Comparison of ENCODE assay signal across 11 cellular contexts in genomic region chr7:56053379-56053778, GRCh38. TPM values are rescaled to one million over a fixed set of nuclear protein-coding genes. Genes with fewer than 3 reads are reported as not detected.
DNase-seq lines count a peak whose midpoint lies in the region; ATAC-seq and TF ChIP-seq lines count a peak whose summit lies in the region.
"Had no signal": no experiment of that assay in that cellular context is flagged by ENCODE, and none has a peak within 500 bp of the region (broad histone marks: within the 10 kb centered on the region; RNA-seq: fewer than 3 reads in every experiment).

No MANE protein-coding gene starts in this region.

- no peak overlapping the region for H3K27ac Mint-ChIP-seq in activated CD8-positive, alpha-beta T cell treated with anti-CD3 and anti-CD28 coated beads, Interleukin-2, amount 10 ng/mL, durations not matched to agents 7 days and 5 days

- H3K4me1 ChIP-seq in A673 (ENCODE audit: insufficient read depth, low read length, poor library complexity, severe bottlenecking) = peaks cover 35% of the 10 kb centered on the region
- peaks cover 39% of the 10 kb centered on the region for H3K4me1 ChIP-seq in HAP-1
- peaks cover 4% of the 10 kb centered on the region for H3K4me1 ChIP-seq in mesendoderm (ENCODE audit: control insufficient read depth, low read depth, low read length)

- CTCF ChIA-PET in A673 (lab: Charles Lee) = no interaction called here
- CTCF ChIA-PET in activated CD8-positive, alpha-beta T cell treated with anti-CD3 and anti-CD28 coated beads, Interleukin-2, amount 10 ng/mL, durations not matched to agents 7 days and 5 days (lab: Charles Lee) = interaction anchor here (1.0 to 1.7 kb wide), 3 partner anchors 11 to 21 kb away, joined by 3 to 10 read pairs (median 4); partner anchors contain the start of gene SUMF2

- DNase-seq in A673 (ENCODE audit: low spot score) (no peak), HAP-1 (ENCODE audit: low spot score in 2 of 2) (no peak), mesendoderm (no peak), posterior vena cava (ENCODE audit: low spot score) (no peak)
- no peak for DNase-seq in activated CD8-positive, alpha-beta T cell treated with anti-CD3 and anti-CD28 coated beads, Interleukin-2, amount 10 ng/mL, durations not matched to agents 7 days and 5 days
- no peak for DNase-seq in stimulated activated naive CD4-positive, alpha-beta T cell (lab: John Stamatoyannopoulos, UW)
- DNase-seq: effector CD4-positive, alpha-beta T cell; GOT3; T-helper 1 cell had no signal

- no peak overlapping the region for H2AK5ac ChIP-seq in mesendoderm (ENCODE audit: low read length)

- in situ Hi-C loops in HAP-1 (cut with MboI; ENCODE audit: low sequenced_read_pairs) = no loop called here

- H3K27me3 Mint-ChIP-seq in activated CD8-positive, alpha-beta T cell treated with anti-CD3 and anti-CD28 coated beads, Interleukin-2, amount 10 ng/mL, durations not matched to agents 7 days and 5 days (ENCODE audit: low read depth) = no peaks in the 10 kb centered on the region

- H3K4ac ChIP-seq in mesendoderm (ENCODE audit: low read depth, low read length) = no peak overlapping the region

- no peak overlapping the region for H2BK5ac ChIP-seq in mesendoderm (ENCODE audit: low read length)

- peaks cover 49% of the 10 kb centered on the region for H3K4me1 Mint-ChIP-seq in activated CD8-positive, alpha-beta T cell treated with anti-CD3 and anti-CD28 coated beads, Interleukin-2, amount 10 ng/mL, durations not matched to agents 7 days and 5 days (ENCODE audit: low read depth)

- no peaks in the 10 kb centered on the region for H3K9me3 Mint-ChIP-seq in activated CD8-positive, alpha-beta T cell treated with anti-CD3 and anti-CD28 coated beads, Interleukin-2, amount 10 ng/mL, durations not matched to agents 7 days and 5 days (ENCODE audit: insufficient read depth)

- H3K27ac ChIP-seq in A673 (ENCODE audit: low read depth, low read length, poor library complexity, severe bottlenecking) (peak overlapping the region; percentile 92), mesendoderm (ENCODE audit: low read depth, low read length) (no peak overlapping the region)

- ATAC-seq in activated CD8-positive, alpha-beta T cell treated with anti-CD3 and anti-CD28 coated beads, Interleukin-2, amount 10 ng/mL, durations not matched to agents 7 days and 5 days = no peak
- no peak for ATAC-seq in GM21619 (IDR thresholded peaks at IDR 0.05; ENCODE audit: unreplicated experiment)
- ATAC-seq in GM19328 (IDR thresholded peaks at IDR 0.05; ENCODE audit: unreplicated experiment) = no peak

- H3K79me2 ChIP-seq in mesendoderm (ENCODE audit: control insufficient read depth, insufficient read depth, low read length) = peaks cover 40% of the 10 kb centered on the region

- BruUV-seq in A673 (replicated peaks; lab: Mats Ljungman, UMichigan) = no TSS peak

- H4K5ac ChIP-seq in mesendoderm (ENCODE audit: low read length) = no peak overlapping the region

- H3K36me3 Mint-ChIP-seq in activated CD8-positive, alpha-beta T cell treated with anti-CD3 and anti-CD28 coated beads, Interleukin-2, amount 10 ng/mL, durations not matched to agents 7 days and 5 days (ENCODE audit: low read depth) = peaks cover 54% of the 10 kb centered on the region

- H3K27me3 ChIP-seq in A673 (replicated peaks; ENCODE audit: insufficient read depth, low read depth, low read length, poor library complexity) (no peaks in the 10 kb centered on the region), HAP-1 (ENCODE audit: low read depth) (no peaks in the 10 kb centered on the region), mesendoderm (ENCODE audit: insufficient read depth, low read length, poor library complexity) (no peaks in the 10 kb centered on the region)

- POLR2A ChIA-PET in A673 (lab: Charles Lee; ENCODE audit: low non-redundant PET) = no interaction called here
- POLR2A ChIA-PET in activated CD8-positive, alpha-beta T cell treated with anti-CD3 and anti-CD28 coated beads, Interleukin-2, amount 10 ng/mL, durations not matched to agents 7 days and 5 days (lab: Charles Lee) = interaction anchor here (0.8 to 1.9 kb wide), 3 partner anchors 12 to 53 kb away, joined by 4 to 13 read pairs (median 4); partner anchors contain the start of genes CHCHD2 and SUMF2

- H3K4me2 ChIP-seq in mesendoderm (ENCODE audit: low read length) = peak overlapping the region; percentile 31

- H3K36me3 ChIP-seq in A673 (ENCODE audit: insufficient read depth, low read length, poor library complexity, severe bottlenecking) (peaks cover 59% of the 10 kb centered on the region), HAP-1 (replicated peaks) (peaks cover 60% of the 10 kb centered on the region), mesendoderm (ENCODE audit: control insufficient read depth, insufficient read depth, low read length) (peaks cover 6% of the 10 kb centered on the region)

- TF ChIP-seq CTCF in A673 (conservative IDR thresholded peaks at IDR 0.05; ENCODE audit: low read depth, low read length) = no peak

- intact Hi-C loops in A673 (cut with micrococcal nuclease; ENCODE audit: unreplicated experiment) = no loop called here
- intact Hi-C loops in posterior vena cava (cut with DNase I) = no loop called here

- H3K18ac ChIP-seq in mesendoderm (ENCODE audit: low read length) = no peak overlapping the region

- H3K56ac ChIP-seq in mesendoderm (ENCODE audit: low read length) = peak overlapping the region; percentile 78

- H3K23ac ChIP-seq in mesendoderm (ENCODE audit: low read length) = no peak overlapping the region

- H4K8ac ChIP-seq in mesendoderm (ENCODE audit: low read depth, low read length) = no peak overlapping the region

- H3K9me3 ChIP-seq in A673 (ENCODE audit: low read depth, low read length, poor library complexity, severe bottlenecking) = no peaks in the 10 kb centered on the region
- H3K9me3 ChIP-seq in HAP-1 = no peaks in the 10 kb centered on the region

- peak overlapping the region; percentile 70 for H3K4me3 Mint-ChIP-seq in activated CD8-positive, alpha-beta T cell treated with anti-CD3 and anti-CD28 coated beads, Interleukin-2, amount 10 ng/mL, durations not matched to agents 7 days and 5 days

- peak overlapping the region; percentile 77 for H3K9ac ChIP-seq in mesendoderm (ENCODE audit: low read length)

- H3K4me3 ChIP-seq in A673 (ENCODE audit: low read depth, low read length, poor library complexity, severe bottlenecking) = peak overlapping the region; percentile 90
- peak overlapping the region; percentile 87 for H3K4me3 ChIP-seq in HAP-1
- H3K4me3 ChIP-seq in mesendoderm (ENCODE audit: low read length) = no peak overlapping the region

- H3K79me1 ChIP-seq in mesendoderm (ENCODE audit: low read length) = no peaks in the 10 kb centered on the region

- WGBS in mesendoderm (ENCODE audit: extremely low coverage, insufficient coverage, low lambda C conversion rate) = no CpG with 5 or more reads among the region's 9 CpGs

- no peak overlapping the region for H2BK120ac ChIP-seq in mesendoderm (ENCODE audit: low read depth, low read length)

- no peak overlapping the region for H2BK15ac ChIP-seq in mesendoderm (replicated peaks; ENCODE audit: low read depth)

RNA-seq across cellular contexts. Expression of gene CCT6A, which starts 1.8 kb away (rescaled TPM):
- total RNA-seq in A673 (2021) (321 and 359 TPM in 2 replicates), posterior vena cava (10 to 100 TPM; 75.9 to 87.9 TPM)
- total RNA-seq in activated CD8-positive, alpha-beta T cell treated with anti-CD3 and anti-CD28 coated beads, Interleukin-2, amount 10 ng/mL, durations not matched to agents 7 days and 5 days = 100 to 1,000 TPM; 157 to 170 TPM
- polyA plus RNA-seq in mesendoderm (2013, experiment 1 of 2) = 470 TPM
- polyA plus RNA-seq in mesendoderm (2013, experiment 2 of 2) = 462 TPM

RNA-seq across cellular contexts. Expression of gene PSPH, which starts 2.1 kb away (rescaled TPM):
- total RNA-seq in A673 (2021) (59.0 and 83.8 TPM in 2 replicates), posterior vena cava (1 to 10 TPM; 5.0 to 6.6 TPM)
- total RNA-seq in activated CD8-positive, alpha-beta T cell treated with anti-CD3 and anti-CD28 coated beads, Interleukin-2, amount 10 ng/mL, durations not matched to agents 7 days and 5 days = 10 to 100 TPM; 14.6 to 16.8 TPM
- polyA plus RNA-seq in mesendoderm (2013, experiment 1 of 2) = 23.3 TPM
- polyA plus RNA-seq in mesendoderm (2013, experiment 2 of 2) = 24.0 TPM

RNA-seq across cellular contexts. Expression of gene SUMF2, which starts 10.7 kb away (rescaled TPM):
- total RNA-seq in A673 (2021) (157 and 159 TPM in 2 replicates), posterior vena cava (100 to 1,000 TPM in 1 of 2 donors, 10 to 100 TPM in 1; 84.6 to 129 TPM)
- 100 to 1,000 TPM; 121 to 124 TPM for total RNA-seq in activated CD8-positive, alpha-beta T cell treated with anti-CD3 and anti-CD28 coated beads, Interleukin-2, amount 10 ng/mL, durations not matched to agents 7 days and 5 days
- 27.7 TPM for polyA plus RNA-seq in mesendoderm (2013, experiment 1 of 2)
- 27.7 TPM for polyA plus RNA-seq in mesendoderm (2013, experiment 2 of 2)

RNA-seq across cellular contexts. Expression of gene PHKG1, which starts 39.4 kb away (rescaled TPM):
- total RNA-seq in A673 (2021) (2.0 and 2.3 TPM in 2 replicates), posterior vena cava (1 to 10 TPM; 3.7 to 3.8 TPM)
- total RNA-seq in activated CD8-positive, alpha-beta T cell treated with anti-CD3 and anti-CD28 coated beads, Interleukin-2, amount 10 ng/mL, durations not matched to agents 7 days and 5 days = 1 to 10 TPM; 1.7 to 2.0 TPM
- 0.10 TPM for polyA plus RNA-seq in mesendoderm (2013, experiment 1 of 2)
- 0.06 TPM for polyA plus RNA-seq in mesendoderm (2013, experiment 2 of 2)

RNA-seq across cellular contexts. Expression of gene CHCHD2, which starts 52.9 kb away (rescaled TPM):
- total RNA-seq in A673 (2021) (494 and 533 TPM in 2 replicates), posterior vena cava (100 to 1,000 TPM; 219 to 263 TPM)
- 100 to 1,000 TPM; 526 to 534 TPM for total RNA-seq in activated CD8-positive, alpha-beta T cell treated with anti-CD3 and anti-CD28 coated beads, Interleukin-2, amount 10 ng/mL, durations not matched to agents 7 days and 5 days
- 182 TPM for polyA plus RNA-seq in mesendoderm (2013, experiment 1 of 2)
- polyA plus RNA-seq in mesendoderm (2013, experiment 2 of 2) = 181 TPM
